Comparison of ENCODE assay signal across 3 cellular contexts in the genomic region with DNA sequence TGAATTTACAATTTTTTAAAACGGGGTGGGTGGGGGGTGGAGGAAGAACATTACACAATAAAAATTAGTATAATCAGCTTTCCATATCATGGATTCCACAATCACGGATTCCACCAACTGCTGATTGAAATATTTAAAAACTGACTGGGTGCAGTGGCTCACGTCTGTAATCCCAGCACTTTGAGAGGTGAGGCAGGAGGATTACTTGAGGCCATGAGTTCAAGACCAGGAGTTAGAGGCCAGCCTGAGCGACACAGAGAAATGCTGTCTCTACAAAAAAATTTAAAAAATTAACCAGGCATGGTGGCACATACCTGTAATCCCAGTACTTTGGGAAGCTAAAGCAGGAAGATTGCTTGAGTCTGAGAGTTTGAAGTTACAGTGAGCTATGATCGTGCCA.
"Had no signal": no experiment of that assay in that cellular context is flagged by ENCODE, and none has a peak within 500 bp of the region (broad histone marks: within the 10 kb centered on the region; RNA-seq: fewer than 3 reads in every experiment).

No MANE protein-coding gene starts in this region.

- H3K4me3 ChIP-seq: GM12878 had no signal

- DNase-seq: GDM1, GF-D8 had no signal
